ENCODE assay signal across 11 cellular contexts in the genomic region with DNA sequence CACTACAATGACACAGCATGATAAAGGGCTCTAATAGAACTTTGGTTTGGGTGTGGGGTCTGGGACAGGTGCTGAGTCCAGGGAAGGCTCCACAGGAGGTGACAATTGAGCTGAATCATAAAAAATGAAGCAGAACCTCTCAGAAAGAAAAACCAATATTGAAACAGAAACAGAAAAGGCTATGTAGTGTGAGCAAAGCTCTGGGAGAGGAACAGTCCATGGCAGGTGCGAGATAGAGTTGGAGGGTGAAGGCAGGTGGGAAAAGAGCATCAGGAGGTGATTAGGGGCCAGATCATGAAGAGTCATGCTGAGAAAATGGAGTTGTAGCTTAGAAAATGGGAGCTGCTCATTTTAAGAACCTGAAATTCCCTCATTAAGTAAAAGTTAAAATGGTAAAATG.
DNase-seq lines count a peak whose midpoint lies in the region; ATAC-seq and TF ChIP-seq lines count a peak whose summit lies in the region.
"Had no signal": no experiment of that assay in that cellular context is flagged by ENCODE, and none has a peak within 500 bp of the region (broad histone marks: within the 10 kb centered on the region; RNA-seq: fewer than 3 reads in every experiment).

No MANE protein-coding gene starts in this region.

- no peaks in the 10 kb centered on the region for H3K36me3 ChIP-seq in adrenal gland (replicated peaks in 1 of 2)
- H3K36me3 ChIP-seq: BE2C, gastrocnemius medialis had no signal

- ATAC-seq in GM18858 (IDR thresholded peaks at IDR 0.05; ENCODE audit: unreplicated experiment) (peak; percentile 58), GM21717 (IDR thresholded peaks at IDR 0.05; ENCODE audit: unreplicated experiment) (peak; percentile 87), HG03457 (IDR thresholded peaks at IDR 0.05; ENCODE audit: unreplicated experiment) (peak; percentile 42)
- ATAC-seq: gastrocnemius medialis, left lobe of liver had no signal

- H3K4me1 ChIP-seq in adrenal gland (replicated peaks in 1 of 2) = no peaks in the 10 kb centered on the region
- H3K4me1 ChIP-seq: BE2C, gastrocnemius medialis had no signal

- no peaks in the 10 kb centered on the region for H3K27me3 ChIP-seq in adrenal gland
- H3K27me3 ChIP-seq: BE2C, gastrocnemius medialis had no signal

- intact Hi-C loops in adrenal gland (cut with DNase I) = no loop called here

- TF ChIP-seq CTCF in adrenal gland (IDR thresholded peaks at IDR 0.05) = no peak

- DNase-seq in NCI-H748 treated with DMSO at 0.1 percent for 48 hours (lab: John Stamatoyannopoulos, UW) (peak; percentile 99), dermis blood vessel endothelial cell (no peak), activated gamma-delta T cell (lab: John Stamatoyannopoulos, UW) (no peak), adrenal gland (no peak), NAMALWA (ENCODE audit: low spot score) (no peak)
- DNase-seq: BE2C, gastrocnemius medialis had no signal

- H3K4me3 ChIP-seq in adrenal gland = no peak overlapping the region
- H3K4me3 ChIP-seq: gastrocnemius medialis had no signal

- TF ChIP-seq POLR2A in adrenal gland (IDR thresholded peaks at IDR 0.05) = no peak

- H3K9me3 ChIP-seq in adrenal gland (replicated peaks in 1 of 3) = no peaks in the 10 kb centered on the region
- H3K9me3 ChIP-seq: BE2C, gastrocnemius medialis had no signal

- H3K27ac ChIP-seq in adrenal gland = no peak overlapping the region
- H3K27ac ChIP-seq: gastrocnemius medialis had no signal

- 59 to 92% (median 78%) methylated on average over 1 of the region's 1 CpG for WGBS in adrenal gland, 4 donors
